2 cellular contexts compared by ENCODE assay signal in the genomic region with DNA sequence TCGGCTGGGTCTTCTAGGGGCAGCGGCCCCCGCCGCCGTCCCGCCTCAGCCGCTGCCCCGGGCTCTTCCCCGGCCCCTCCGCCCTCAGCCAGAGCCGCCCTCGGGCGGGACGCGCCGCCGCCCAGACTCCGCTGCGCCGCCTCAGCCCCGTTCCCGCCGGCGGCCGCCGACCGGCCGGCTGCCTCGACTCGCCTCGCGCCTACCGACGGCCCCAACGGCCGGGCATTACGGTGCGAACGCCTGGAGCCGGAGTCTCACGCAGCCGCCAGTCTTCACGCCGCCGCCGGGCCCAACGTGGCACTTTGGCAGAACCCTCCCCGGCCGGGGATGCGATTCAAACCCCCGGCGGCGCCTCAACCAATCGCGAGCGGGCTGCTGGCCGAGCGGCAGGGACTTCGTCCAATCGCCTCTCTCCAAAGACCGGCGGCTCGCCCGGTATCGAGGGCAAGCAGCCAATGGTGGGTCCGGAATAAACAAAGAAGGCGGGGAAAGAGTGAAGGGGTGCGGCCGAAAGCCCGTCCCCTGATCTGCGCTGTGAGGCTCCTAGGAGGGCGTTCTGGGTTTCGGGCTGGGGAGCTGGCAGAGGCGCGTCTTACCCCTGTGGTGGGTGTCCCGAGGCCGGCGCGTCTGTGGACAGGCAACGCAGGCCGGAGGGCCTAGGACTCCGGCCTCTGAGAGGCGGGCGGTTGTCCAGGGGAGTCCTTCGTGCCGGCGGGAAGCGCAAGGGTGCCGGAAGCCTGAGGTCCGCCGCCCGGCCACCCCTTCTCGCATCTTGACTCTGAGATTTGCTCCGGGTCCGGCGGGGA.
TF ChIP-seq lines count a peak whose summit lies in the region.

A gene (minus strand): TSS at position 309 of the 806 bp plus-strand sequence. CDS start 310 bp downstream, outside the sequence.

TF ChIP-seq in IMR-90, 13 proteins besides CTCF, POLR2A, EP300 and RAD21:
- TF ChIP-seq FOS (IDR thresholded peaks at IDR 0.05; ENCODE audit: low read depth, low read length) (peak; percentile 72; the same call in 1 of the 2 replicates), MAZ (IDR thresholded peaks at IDR 0.05; ENCODE audit: borderline replicate concordance, low read depth, low read length) (peak; percentile 47; the same call in 1 of the 2 replicates), SMC3 (IDR thresholded peaks at IDR 0.05; ENCODE audit: low read depth, low read length) (no peak), RCOR1 (IDR thresholded peaks at IDR 0.05; ENCODE audit: insufficient replicate concordance, low read length) (no peak), MXI1 (IDR thresholded peaks at IDR 0.05; ENCODE audit: borderline replicate concordance, low read depth, low read length) (peak; percentile 91; the same call in 1 of the 2 replicates), CHD1 (IDR thresholded peaks at IDR 0.05; ENCODE audit: low read depth, low read length) (0 out of 2 replicates have a peak, but pooled peaks have one; percentile 38)

TF ChIP-seq in endothelial cell of umbilical vein, 7 proteins besides CTCF, POLR2A, EP300 and RAD21:
- TF ChIP-seq POLR2AphosphoS5 (IDR thresholded peaks at IDR 0.05; ENCODE audit: insufficient read depth, low read depth, low read length), result peak; percentile 85
- no peak for TF ChIP-seq JUN (IDR thresholded peaks at IDR 0.05; ENCODE audit: borderline replicate concordance, insufficient read depth, insufficient read length, low read depth)
